Comparison of ENCODE assay signal across 20 cellular contexts in genomic region chr16:85682516-85682915, GRCh38. TPM values are rescaled to one million over a fixed set of nuclear protein-coding genes. Genes with fewer than 3 reads are reported as not detected.
A peak's percentile ranks its signal among the peaks of the same experiment; 100 is the strongest.
DNase-seq lines count a peak whose midpoint lies in the region; ATAC-seq and TF ChIP-seq lines count a peak whose summit lies in the region.
"Had no signal": no experiment of that assay in that cellular context is flagged by ENCODE, and none has a peak within 500 bp of the region (broad histone marks: within the 10 kb centered on the region; RNA-seq: fewer than 3 reads in every experiment).

No MANE protein-coding gene starts in this region.

- H3K27me3 Mint-ChIP-seq in brain: peaks cover 4% of the 10 kb centered on the region
- H3K27me3 Mint-ChIP-seq: CD4-positive, alpha-beta memory T cell had no signal

- no peak for TF ChIP-seq CTCF in C4-2B (conservative IDR thresholded peaks at IDR 0.05)
- TF ChIP-seq CTCF in brain (conservative IDR thresholded peaks at IDR 0.05): no peak
- no peak for TF ChIP-seq CTCF in parathyroid adenoma (IDR thresholded peaks at IDR 0.05)

- H3K36me3 Mint-ChIP-seq in brain: peaks cover 30% of the 10 kb centered on the region
- H3K36me3 Mint-ChIP-seq: CD4-positive, alpha-beta memory T cell had no signal

- no peaks in the 10 kb centered on the region for H3K9me3 ChIP-seq in parathyroid adenoma (ENCODE audit: control insufficient read depth, low read length)
- H3K9me3 ChIP-seq: BLaER1, HAP-1, MG63, SJSA1 had no signal

- no peaks in the 10 kb centered on the region for H3K36me3 ChIP-seq in parathyroid adenoma (ENCODE audit: control insufficient read depth, insufficient read depth, low read length)

- H3K27ac Mint-ChIP-seq in brain: peak overlapping the region in 4 of 5 experiments; percentile 29 to 84 (median 56)
- H3K27ac Mint-ChIP-seq: GM23338 had no signal

- no peaks in the 10 kb centered on the region for H3K27me3 ChIP-seq in parathyroid adenoma (ENCODE audit: control insufficient read depth, insufficient read depth, low read length)
- H3K27me3 ChIP-seq: BLaER1, MG63, Peyer's patch, SJSA1 had no signal

- no peak for ATAC-seq in HG03342 (IDR thresholded peaks at IDR 0.05; ENCODE audit: unreplicated experiment)
- ATAC-seq: GM23338 had no signal

- H3K4me1 Mint-ChIP-seq in brain: peaks cover 20% of the 10 kb centered on the region

- H3K9me3 Mint-ChIP-seq in brain: no peaks in the 10 kb centered on the region
- H3K9me3 Mint-ChIP-seq: GM23338, IgD-negative memory B cell had no signal

- H3K9ac ChIP-seq in parathyroid adenoma: no peak overlapping the region
- H3K9ac ChIP-seq: BLaER1 had no signal

- peak; percentile 7 for DNase-seq in AG20443 (ENCODE audit: low spot score)
- no peak for DNase-seq in caudate nucleus (lab: John Stamatoyannopoulos, UW)
- no peak for DNase-seq in SK-N-DZ (ENCODE audit: low spot score)
- DNase-seq: CD4-positive, alpha-beta memory T cell; Karpas-422; MG63; NCI-H1417; NCI-H1694 treated with DMSO at 0.1 percent for 48 hours; NCI-H2081 treated with DMSO at 0.1 percent for 48 hours; NCI-H748 treated with DMSO at 0.1 percent for 48 hours; Peyer's patch had no signal

- no peaks in the 10 kb centered on the region for H3K79me2 ChIP-seq in parathyroid adenoma

- H3K4me3 ChIP-seq in parathyroid adenoma (ENCODE audit: low read depth, low read length): peak overlapping the region; percentile 38
- H3K4me3 ChIP-seq: BLaER1, GM23338, HAP-1, MG63, Peyer's patch, SJSA1 had no signal

- peak overlapping the region; percentile 12; the same call in 1 of the 2 replicates for H3K27ac ChIP-seq in C4-2B
- H3K27ac ChIP-seq in parathyroid adenoma: peak overlapping the region; percentile 81
- H3K27ac ChIP-seq in caudate nucleus (ENCODE audit: low read depth, low read length): no peak overlapping the region
- H3K27ac ChIP-seq: Peyer's patch, SJSA1 had no signal

- peak overlapping the region; percentile 19 for H2AFZ ChIP-seq in parathyroid adenoma
- H2AFZ ChIP-seq: GM23338 had no signal

- H3K4me1 ChIP-seq in parathyroid adenoma: peaks cover 44% of the 10 kb centered on the region
- H3K4me1 ChIP-seq: SJSA1 had no signal

- H3K4me3 Mint-ChIP-seq in brain: no peak overlapping the region
- H3K4me3 Mint-ChIP-seq: CD4-positive, alpha-beta memory T cell; GM23338; IgD-negative memory B cell had no signal

- H3K4me2 ChIP-seq in parathyroid adenoma (ENCODE audit: low read length): peak overlapping the region; percentile 57
- H3K4me2 ChIP-seq: BLaER1, GM23338 had no signal

RNA-seq across cellular contexts. Expression of gene GINS2, which starts 6.2 kb away (rescaled TPM):
- polyA plus RNA-seq in brain (ENCODE audit: insufficient read depth, low read depth, low replicate concordance): 38.2 TPM
- 102 and 106 TPM in 2 replicates for polyA plus RNA-seq in SK-N-DZ (2014; cell fraction: cytosol; rRNA removed)
- 64.7 and 66.3 TPM in 2 replicates for polyA plus RNA-seq in SK-N-DZ (2014; cell fraction: nucleus; rRNA removed)
